In genomic region chr22:36352775-36353507, GRCh38 we compare ENCODE assay signal across 8 cellular contexts. TPM values are rescaled to one million over a fixed set of nuclear protein-coding genes. Genes with fewer than 3 reads are reported as not detected.
DNase-seq lines count a peak whose midpoint lies in the region; ATAC-seq lines count a peak whose summit lies in the region.

No MANE protein-coding gene starts in this region.

- H3K27ac Mint-ChIP-seq in activated naive CD4-positive, alpha-beta T cell treated with anti-CD3 and anti-CD28 coated beads, Interleukin-2, amount 50 U/mL, for 24 hours = peak overlapping the region; percentile 77
- H3K27ac Mint-ChIP-seq in stimulated activated naive B cell treated with anti-CD40 and anti-IgM and Interleukin-4, amounts not matched to agents 10 μg/mL and 1 μg/mL and 100 μg/mL, for 72 hours = peak overlapping the region; percentile 93

- no peaks in the 10 kb centered on the region for H3K27me3 Mint-ChIP-seq in activated naive CD4-positive, alpha-beta T cell treated with anti-CD3 and anti-CD28 coated beads, Interleukin-2, amount 50 U/mL, for 24 hours
- H3K27me3 Mint-ChIP-seq in stimulated activated naive B cell treated with anti-CD40 and anti-IgM and Interleukin-4, amounts not matched to agents 10 μg/mL and 1 μg/mL and 100 μg/mL, for 72 hours = no peaks in the 10 kb centered on the region

- peaks cover 89% of the 10 kb centered on the region for H3K4me1 Mint-ChIP-seq in activated naive CD4-positive, alpha-beta T cell treated with anti-CD3 and anti-CD28 coated beads, Interleukin-2, amount 50 U/mL, for 24 hours
- H3K4me1 Mint-ChIP-seq in stimulated activated naive B cell treated with anti-CD40 and anti-IgM and Interleukin-4, amounts not matched to agents 10 μg/mL and 1 μg/mL and 100 μg/mL, for 72 hours = peaks cover 64 to 92% of the 10 kb centered on the region in 2 donors

- H3K4me3 Mint-ChIP-seq in activated naive CD4-positive, alpha-beta T cell treated with anti-CD3 and anti-CD28 coated beads, Interleukin-2, amount 50 U/mL, for 24 hours = peak overlapping the region; percentile 74
- peak overlapping the region in 1 of 2 donors; percentile 56 for H3K4me3 Mint-ChIP-seq in stimulated activated naive B cell treated with anti-CD40 and anti-IgM and Interleukin-4, amounts not matched to agents 10 μg/mL and 1 μg/mL and 100 μg/mL, for 72 hours

- H3K9me3 Mint-ChIP-seq in activated naive CD4-positive, alpha-beta T cell treated with anti-CD3 and anti-CD28 coated beads, Interleukin-2, amount 50 U/mL, for 24 hours = no peaks in the 10 kb centered on the region
- no peaks in the 10 kb centered on the region for H3K9me3 Mint-ChIP-seq in stimulated activated naive B cell treated with anti-CD40 and anti-IgM and Interleukin-4, amounts not matched to agents 10 μg/mL and 1 μg/mL and 100 μg/mL, for 72 hours

- intact Hi-C loops in head of caudate nucleus (cut with DNase I) = no loop called here

- peak; percentile 37 to 43 for ATAC-seq in stimulated activated naive B cell treated with anti-CD40 and anti-IgM and Interleukin-4, amounts not matched to agents 10 μg/mL and 1 μg/mL and 100 μg/mL, for 72 hours (replicated peaks)
- ATAC-seq in HG02571 (IDR thresholded peaks at IDR 0.05; ENCODE audit: unreplicated experiment) = no peak

- DNase-seq in LHCN-M2 (ENCODE audit: low read depth) (peak; percentile 73), iris pigment epithelial cell (ENCODE audit: low read depth) (peak; percentile 89), head of caudate nucleus (no peak), HUDEP-2 (lab: John Stamatoyannopoulos, UW; ENCODE audit: unreplicated experiment in 76 of 76) (no peak), DMS53 (lab: John Stamatoyannopoulos, UW) (no peak)
- no peak for DNase-seq in stimulated activated naive B cell treated with anti-CD40 and anti-IgM and Interleukin-4, amounts not matched to agents 10 μg/mL and 1 μg/mL and 100 μg/mL, for 72 hours

- peaks cover 10% of the 10 kb centered on the region for H3K36me3 Mint-ChIP-seq in activated naive CD4-positive, alpha-beta T cell treated with anti-CD3 and anti-CD28 coated beads, Interleukin-2, amount 50 U/mL, for 24 hours
- peaks cover 29 to 60% of the 10 kb centered on the region in 2 donors for H3K36me3 Mint-ChIP-seq in stimulated activated naive B cell treated with anti-CD40 and anti-IgM and Interleukin-4, amounts not matched to agents 10 μg/mL and 1 μg/mL and 100 μg/mL, for 72 hours

RNA-seq across cellular contexts. Expression of gene MYH9, which starts 34.8 kb away (rescaled TPM):
- total RNA-seq in LHCN-M2 (2014; rRNA removed) = 481 and 492 TPM in 2 replicates
- 762 TPM for polyA plus RNA-seq in LHCN-M2 (2012)

Comparison
In these comparisons a context has a peak if more than half of its experiments do, and no peak if none do; other contexts are left out.
1. DNase-seq: peak in LHCN-M2 (single experiment) and iris pigment epithelial cell (single experiment); none in stimulated activated naive B cell treated with anti-CD40 and anti-IgM and Interleukin-4, amounts not matched to agents 10 μg/mL and 1 μg/mL and 100 μg/mL, for 72 hours (single experiment), head of caudate nucleus (0 of 42), HUDEP-2 (0 of 76) and DMS53 (single experiment).